Comparison of ENCODE assay signal across 7 cellular contexts in genomic region chr6:35259946-35260626, GRCh38. TPM values are rescaled to one million over a fixed set of nuclear protein-coding genes. Genes with fewer than 3 reads are reported as not detected.
DNase-seq lines count a peak whose midpoint lies in the region; ATAC-seq, FAIRE-seq and TF ChIP-seq lines count a peak whose summit lies in the region.

No MANE protein-coding gene starts in this region.

- no peak overlapping the region for H3K14ac ChIP-seq in H1 (ENCODE audit: insufficient read length)

- no peaks in the 10 kb centered on the region for H4K20me1 ChIP-seq in H1 (replicated peaks in 1 of 2; ENCODE audit: control insufficient read depth in 1 of 2, insufficient read depth in 2 of 2, low read length in 2 of 2)

- ATAC-seq in GM18511 (IDR thresholded peaks at IDR 0.05; ENCODE audit: unreplicated experiment) (peak; percentile 37), HG02852 (IDR thresholded peaks at IDR 0.05; ENCODE audit: unreplicated experiment) (peak; percentile 35)

- no peak; a peak in 1 of 4 replicates for TF ChIP-seq CTCF in H1 (IDR thresholded peaks at IDR 0.05; ENCODE audit: control extremely low read depth in 1 of 3, insufficient read depth in 1 of 3, low read depth in 1 of 3, low read length in 3 of 3)

- H3K27ac ChIP-seq in H1 (ENCODE audit: low read depth, low read length) = peak overlapping the region; percentile 92

- TF ChIP-seq EP300 in H1 (IDR thresholded peaks at IDR 0.05; ENCODE audit: borderline replicate concordance in 1 of 2, low read depth in 2 of 2, low read length in 2 of 2) = no peak

- 5% methylated on average over 10 of the region's 23 CpGs; no CpG with 5 or more reads in 1 of the 2 experiments for WGBS in H1 (ENCODE audit: extremely low coverage in 1 of 2, insufficient coverage in 1 of 2, insufficient read length in 1 of 2, insufficient replicate concordance in 2 of 2, low coverage in 1 of 2, low lambda C conversion rate in 2 of 2, missing lambda C conversion rate in 1 of 2), 2 experiments

- peak overlapping the region; percentile 82 for H4K91ac ChIP-seq in H1 (replicated peaks; ENCODE audit: insufficient read length, low read length)

- peak overlapping the region; percentile 16 for H2BK120ac ChIP-seq in H1 (replicated peaks; ENCODE audit: low read depth, low read length)

- H3K27me3 ChIP-seq in H1 (replicated peaks in 1 of 4; ENCODE audit: control insufficient read depth in 3 of 4, extremely low read depth in 1 of 4, insufficient read depth in 3 of 4, low read length in 3 of 4) (no peaks in the 10 kb centered on the region), mononuclear cell (ENCODE audit: insufficient read depth, low read length) (no peaks in the 10 kb centered on the region)

- FAIRE-seq in H1 (lab: Jason Lieb, UNC) = no peak

- DNase-seq in NCI-H510A (lab: John Stamatoyannopoulos, UW) (peak; percentile 65), H1 (ENCODE audit: low read depth in 1 of 2, low spot score in 2 of 2) (peak; percentile 86 to 91)
- peak; percentile 85 for DNase-seq in activated CD8-positive, alpha-beta memory T cell treated with anti-CD3 and anti-CD28 coated beads for 24 hours
- peak; percentile 65 to 77 for DNase-seq in stimulated activated CD8-positive, alpha-beta memory T cell treated with anti-CD3 and anti-CD28 coated beads, Interleukin-2, amount 100 ng/mL, for 48 hours (ENCODE audit: low read depth in 2 of 2)

- H3K4me2 ChIP-seq in H1 (ENCODE audit: insufficient read depth in 1 of 2, low read depth in 2 of 2, low read length in 2 of 2) = peak overlapping the region; percentile 93 to 99

- peaks cover 0 to 4% of the 10 kb centered on the region in 2 experiments; a peak in 1 of 4 replicates for H3K79me2 ChIP-seq in H1 (ENCODE audit: control insufficient read depth in 1 of 2, insufficient read depth in 2 of 2, low read length in 2 of 2)

- no peak for TF ChIP-seq RAD21 in H1 (IDR thresholded peaks at IDR 0.05 in 1 of 2, conservative IDR thresholded peaks at IDR 0.05 in 1 of 2; ENCODE audit: low read depth in 2 of 2, low read length in 2 of 2)

- H2BK5ac ChIP-seq in H1 (ENCODE audit: low read depth, low read length) = peak overlapping the region; percentile 97

- H3K79me1 ChIP-seq in H1 (ENCODE audit: low read depth, low read length) = no peaks in the 10 kb centered on the region

- peak overlapping the region; percentile 99 for H3K18ac ChIP-seq in H1 (ENCODE audit: extremely low read depth, low read length)

- peaks cover 8% of the 10 kb centered on the region for H3K23me2 ChIP-seq in H1 (ENCODE audit: low read depth, low read length)

- no peaks in the 10 kb centered on the region for H3K36me3 ChIP-seq in H1 (ENCODE audit: control insufficient read depth in 2 of 4, insufficient read depth in 4 of 4, low read length in 3 of 4)

- no peak overlapping the region for H2BK20ac ChIP-seq in H1 (ENCODE audit: low read length)

- H3K4ac ChIP-seq in H1 (replicated peaks; ENCODE audit: insufficient read length, low read depth, low read length) = peak overlapping the region; percentile 84

- POLR2A ChIA-PET in H1 (lab: Charles Lee; ENCODE audit: partially characterized antibody) = interaction anchor here (0.9 to 2.4 kb wide), 17 partner anchors 9 to 468 kb away, joined by 3 to 15 read pairs (median 5); partner anchors contain the start of genes BLTP3A, RPL10A and TAF11

- no peaks in the 10 kb centered on the region for H3K9me3 ChIP-seq in H1 (ENCODE audit: insufficient read depth in 2 of 2, low read depth in 1 of 2, low read length in 1 of 2)
- H3K9me3 ChIP-seq in mononuclear cell (ENCODE audit: low read depth, low read length) = no peaks in the 10 kb centered on the region

- peak in 1 of 2 experiments; percentile 66; a peak in 2 of 3 replicates for TF ChIP-seq POLR2A in H1 (IDR thresholded peaks at IDR 0.05; ENCODE audit: control extremely low read depth in 1 of 2, low read depth in 2 of 2, low read length in 2 of 2)

- peak overlapping the region; percentile 95; the same call in 1 of the 2 replicates for H2BK12ac ChIP-seq in H1 (ENCODE audit: low read depth, low read length)

- CTCF ChIA-PET in H1 (lab: Charles Lee; ENCODE audit: partially characterized antibody) = interaction anchor here (1.2 to 1.8 kb wide), 4 partner anchors 10 to 55 kb away, joined by 3 to 18 read pairs (median 6); no protein-coding TSS in a partner anchor

- peak overlapping the region; percentile 75 for H3K56ac ChIP-seq in H1 (replicated peaks; ENCODE audit: insufficient read length, low read depth, low read length)

- H3K4me3 ChIP-seq in H1 (ENCODE audit: extremely low read depth in 1 of 4, insufficient read depth in 2 of 4, low read depth in 3 of 4, low read length in 4 of 4) (peak overlapping the region; percentile 50 to 78 (median 64)), mononuclear cell (ENCODE audit: low read length) (peak overlapping the region; percentile 76)

- H3K23ac ChIP-seq in H1 (ENCODE audit: insufficient read length) = no peak overlapping the region

- peak overlapping the region; percentile 37 for H2AFZ ChIP-seq in H1 (ENCODE audit: low read length)

- peaks cover 0 to 10% (median 0%) of the 10 kb centered on the region in 4 experiments; a peak in 4 of 7 replicates for H3K4me1 ChIP-seq in H1 (replicated peaks in 1 of 4; ENCODE audit: control insufficient read depth in 3 of 4, insufficient read depth in 4 of 4, low read length in 3 of 4)
- peaks cover 51% of the 10 kb centered on the region for H3K4me1 ChIP-seq in mononuclear cell (ENCODE audit: insufficient read depth, low read length)

- peak overlapping the region; percentile 80 to 93 (median 90) for H3K9ac ChIP-seq in H1 (replicated peaks in 1 of 4; ENCODE audit: extremely low read depth in 1 of 4, low read depth in 3 of 4, low read length in 3 of 4)

- H2BK15ac ChIP-seq in H1 (ENCODE audit: low read length) = peak overlapping the region; percentile 92; the same call in 1 of the 2 replicates

- peak overlapping the region; percentile 76 for H4K5ac ChIP-seq in H1 (ENCODE audit: insufficient read length, low read depth, low read length)

- 0 out of 2 replicates have a peak overlapping the region, but pooled peaks have one; percentile 49 for H2AK5ac ChIP-seq in H1 (ENCODE audit: low read depth, low read length)

- peak overlapping the region; percentile 88 for H4K8ac ChIP-seq in H1 (ENCODE audit: extremely low read depth, insufficient read depth, low read length)

TF ChIP-seq in H1, 55 proteins besides CTCF, POLR2A, EP300 and RAD21 (continues in another document):
- TF ChIP-seq CBX5 (IDR thresholded peaks at IDR 0.05; ENCODE audit: low read depth, low read length) (no peak), TAF7 (optimal IDR thresholded peaks at IDR 0.05; ENCODE audit: borderline replicate concordance, low read depth, low read length) (no peak), TBP (IDR thresholded peaks at IDR 0.05; ENCODE audit: low read depth, low read length) (peak; percentile 45), JUND (IDR thresholded peaks at IDR 0.05; ENCODE audit: low read length) (no peak), CEBPB (IDR thresholded peaks at IDR 0.05; ENCODE audit: low read depth, low read length) (no peak), POLR2AphosphoS5 (IDR thresholded peaks at IDR 0.05; ENCODE audit: low read depth, low read length) (peak; percentile 71; the same call in 1 of the 2 replicates), YY1 (IDR thresholded peaks at IDR 0.05; ENCODE audit: low read depth, low read length) (no peak), RNF2 (IDR thresholded peaks at IDR 0.05; ENCODE audit: borderline replicate concordance, low read depth, low read length, missing control alignments, poor library complexity, severe bottlenecking) (no peak), EZH2 (IDR thresholded peaks at IDR 0.05; ENCODE audit: low read depth, low read length, severe bottlenecking) (no peak)
- TF ChIP-seq, protein P1, sequence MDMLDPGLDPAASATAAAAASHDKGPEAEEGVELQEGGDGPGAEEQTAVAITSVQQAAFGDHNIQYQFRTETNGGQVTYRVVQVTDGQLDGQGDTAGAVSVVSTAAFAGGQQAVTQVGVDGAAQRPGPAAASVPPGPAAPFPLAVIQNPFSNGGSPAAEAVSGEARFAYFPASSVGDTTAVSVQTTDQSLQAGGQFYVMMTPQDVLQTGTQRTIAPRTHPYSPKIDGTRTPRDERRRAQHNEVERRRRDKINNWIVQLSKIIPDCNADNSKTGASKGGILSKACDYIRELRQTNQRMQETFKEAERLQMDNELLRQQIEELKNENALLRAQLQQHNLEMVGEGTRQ (IDR thresholded peaks at IDR 0.05; ENCODE audit: low read length) = 0 out of 2 replicates have a peak, but pooled peaks have one; percentile 31

RNA-seq across cellular contexts. Expression of gene ZNF76, which starts 0.6 kb away (rescaled TPM):
- 17.9 and 18.3 TPM in 2 replicates for total RNA-seq in H1 (2021; fragmentation: NEBNext Ultra II Directional; extraction: Animal tissue kit (Norgen Biotek cat#: 25700))
- 23.9 and 27.2 TPM in 2 replicates for polyA plus RNA-seq in H1 (2011; rRNA removed)
- 26.3 TPM for polyA plus RNA-seq in H1 (2011; cell fraction: cytosol; rRNA removed)
- polyA plus RNA-seq in H1 (2011; cell fraction: nucleus; rRNA removed) = 101 TPM
- 16.9 to 28.4 TPM (median 27.4 TPM) in 4 replicates for polyA plus RNA-seq in H1 (2012, experiment 1 of 2)
- polyA plus RNA-seq in H1 (2012, experiment 2 of 2) = 17.7 TPM
- polyA plus RNA-seq in H1 (2013, experiment 1 of 2) = 10.3 TPM
- 8.7 TPM for polyA plus RNA-seq in H1 (2013, experiment 2 of 2)
- 29.7 and 33.8 TPM in 2 replicates for polyA minus RNA-seq in H1 (2011; rRNA and poly(A)+ RNA removed)
- polyA minus RNA-seq in H1 (2011; cell fraction: cytosol; rRNA and poly(A)+ RNA removed) = 9.7 TPM
- 19.5 TPM for polyA minus RNA-seq in H1 (2011; cell fraction: nucleus; rRNA and poly(A)+ RNA removed)
- total RNA-seq in mononuclear cell = 23.4 TPM

RNA-seq across cellular contexts. Expression of gene DEF6, which starts 37.5 kb away (rescaled TPM):
- total RNA-seq in H1 (2021; fragmentation: NEBNext Ultra II Directional; extraction: Animal tissue kit (Norgen Biotek cat#: 25700)) = 4.1 and 4.5 TPM in 2 replicates
- polyA plus RNA-seq in H1 (2011; rRNA removed) = 3.3 and 4.8 TPM in 2 replicates
- polyA plus RNA-seq in H1 (2011; cell fraction: cytosol; rRNA removed) = 7.2 TPM
- polyA plus RNA-seq in H1 (2011; cell fraction: nucleus; rRNA removed) = 10.3 TPM
- 2.7 to 5.1 TPM (median 4.5 TPM) in 4 replicates for polyA plus RNA-seq in H1 (2012, experiment 1 of 2)
- 2.9 TPM for polyA plus RNA-seq in H1 (2012, experiment 2 of 2)
- 4.4 TPM for polyA plus RNA-seq in H1 (2013, experiment 1 of 2)
- 4.6 TPM for polyA plus RNA-seq in H1 (2013, experiment 2 of 2)
- polyA minus RNA-seq in H1 (2011; rRNA and poly(A)+ RNA removed) = 2.3 and 3.5 TPM in 2 replicates
- 1.6 TPM for polyA minus RNA-seq in H1 (2011; cell fraction: cytosol; rRNA and poly(A)+ RNA removed)
- 3.0 TPM for polyA minus RNA-seq in H1 (2011; cell fraction: nucleus; rRNA and poly(A)+ RNA removed)
- total RNA-seq in mononuclear cell = 80.1 TPM

RNA-seq across cellular contexts. Expression of gene SCUBE3, which starts 46.3 kb away (rescaled TPM):
- 1.0 TPM in 2 replicates for total RNA-seq in H1 (2021; fragmentation: NEBNext Ultra II Directional; extraction: Animal tissue kit (Norgen Biotek cat#: 25700))
- 0.80 and 1.1 TPM in 2 replicates for polyA plus RNA-seq in H1 (2011; rRNA removed)
- 0.89 TPM for polyA plus RNA-seq in H1 (2011; cell fraction: cytosol; rRNA removed)
- 3.3 TPM for polyA plus RNA-seq in H1 (2011; cell fraction: nucleus; rRNA removed)
- polyA plus RNA-seq in H1 (2012, experiment 1 of 2) = 1.1 to 1.3 TPM (median 1.1 TPM) in 4 replicates
- polyA plus RNA-seq in H1 (2012, experiment 2 of 2) = 0.35 TPM
- polyA plus RNA-seq in H1 (2013, experiment 1 of 2) = 0.53 TPM
- 0.52 TPM for polyA plus RNA-seq in H1 (2013, experiment 2 of 2)
- 1.9 and 2.0 TPM in 2 replicates for polyA minus RNA-seq in H1 (2011; rRNA and poly(A)+ RNA removed)
- 1.2 TPM for polyA minus RNA-seq in H1 (2011; cell fraction: cytosol; rRNA and poly(A)+ RNA removed)
- polyA minus RNA-seq in H1 (2011; cell fraction: nucleus; rRNA and poly(A)+ RNA removed) = 1.5 TPM
- total RNA-seq in mononuclear cell = not detected

Comparison
In these comparisons a context has a peak if more than half of its experiments do, and no peak if none do; other contexts are left out.
1. Peak in every context shown above with its lines: DNase-seq, ATAC-seq, H3K4me3 ChIP-seq and H3K27ac ChIP-seq.
2. RNA of gene DEF6, which starts 37.5 kb away (total RNA-seq): 80.1 TPM in mononuclear cell (single experiment); 4.1 to 4.5 TPM in H1; every median in the first group is over 10 times any median in the second.